Comparison of ENCODE assay signal across 16 cellular contexts in genomic region chr19:1492474-1493006, GRCh38. TPM values are rescaled to one million over a fixed set of nuclear protein-coding genes. Genes with fewer than 3 reads are reported as not detected.
DNase-seq lines count a peak whose midpoint lies in the region; ATAC-seq and TF ChIP-seq lines count a peak whose summit lies in the region.
"Had no signal": no experiment of that assay in that cellular context is flagged by ENCODE, and none has a peak within 500 bp of the region (broad histone marks: within the 10 kb centered on the region; RNA-seq: fewer than 3 reads in every experiment).

No MANE protein-coding gene starts in this region.

- intact Hi-C loops in PC-9 (cut with micrococcal nuclease; ENCODE audit: unreplicated experiment): no loop called here

- peaks cover 13% of the 10 kb centered on the region for H3K27me3 Mint-ChIP-seq in neural progenitor cell (ENCODE audit: insufficient read depth, low read depth)

- H3K9me2 ChIP-seq in PC-9 (ENCODE audit: insufficient read depth): no peaks in the 10 kb centered on the region

- H4K20me1 ChIP-seq in PC-9 (ENCODE audit: insufficient read depth): no peaks in the 10 kb centered on the region
- H4K20me1 ChIP-seq in neural progenitor cell (ENCODE audit: low read depth): peaks cover 9% of the 10 kb centered on the region

- POLR2A ChIA-PET in PC-9 (lab: Charles Lee; ENCODE audit: unreplicated experiment): interaction anchor here (0.6 kb wide), 1 partner anchor 224 kb away, joined by 4 read pairs; the partner anchor contains the start of gene CIRBP

- H3K36me3 ChIP-seq in PC-9 (ENCODE audit: low read depth): no peaks in the 10 kb centered on the region
- no peaks in the 10 kb centered on the region for H3K36me3 ChIP-seq in neural progenitor cell
- H3K36me3 ChIP-seq: stomach had no signal

- H3K4me1 ChIP-seq in PC-9 (replicated peaks; ENCODE audit: insufficient read depth) (peaks cover 13% of the 10 kb centered on the region), neural progenitor cell (peaks cover 12% of the 10 kb centered on the region)

- peak overlapping the region; percentile 78 for H3K4me2 ChIP-seq in PC-9
- no peak overlapping the region for H3K4me2 ChIP-seq in neural progenitor cell

- peak overlapping the region; percentile 65; the same call in 1 of the 2 replicates for H3K4me3 ChIP-seq in PC-9
- H3K4me3 ChIP-seq in epithelial cell of esophagus (ENCODE audit: low read length): no peak overlapping the region
- no peak overlapping the region for H3K4me3 ChIP-seq in neural progenitor cell

- H3K4me1 Mint-ChIP-seq in neural progenitor cell: peaks cover 22% of the 10 kb centered on the region

- no peak overlapping the region for H3K27ac Mint-ChIP-seq in neural progenitor cell

- H3K27ac ChIP-seq in PC-9 (0 out of 2 replicates have a peak overlapping the region, but pooled peaks have one; percentile 39), neural progenitor cell (no peak overlapping the region)
- H3K27ac ChIP-seq: stomach had no signal

- no peak for ATAC-seq in HG03175 (IDR thresholded peaks at IDR 0.05; ENCODE audit: unreplicated experiment)

- CTCF ChIA-PET in PC-9 (lab: Charles Lee): no interaction called here

- no TSS peak for BruUV-seq in PC-9 (replicated peaks; lab: Mats Ljungman, UMichigan)

- H3K9me3 ChIP-seq in PC-9 (ENCODE audit: insufficient read depth, low read depth): no peaks in the 10 kb centered on the region
- H3K9me3 ChIP-seq in neural progenitor cell (ENCODE audit: low read depth): no peaks in the 10 kb centered on the region
- H3K9me3 ChIP-seq: stomach had no signal

- peak overlapping the region; percentile 84 for H3K4me3 Mint-ChIP-seq in neural progenitor cell

- H2AFZ ChIP-seq in PC-9 (no peak overlapping the region), neural progenitor cell (replicated peaks) (no peak overlapping the region)

- DNase-seq in ELR (ENCODE audit: low read depth) (peak; percentile 56), PC-9 (peak in 1 of 2 experiments; percentile 66), epithelial cell of esophagus (ENCODE audit: low read depth) (peak; percentile 66), neural progenitor cell (ENCODE audit: low spot score) (no peak), H4 (ENCODE audit: low spot score) (no peak), OCI-M2 (lab: John Stamatoyannopoulos, UW; ENCODE audit: unreplicated experiment) (no peak), NCI-H1694 (lab: John Stamatoyannopoulos, UW) (no peak)
- DNase-seq: activated CD4-positive, alpha-beta T cell treated with anti-CD3 and anti-CD28 coated beads for 4 hours; effector memory CD4-positive, alpha-beta T cell; EL; foreskin melanocyte; NCI-H524 treated with DMSO at 0.1 percent for 48 hours; RPMI8226; stomach had no signal

- no peaks in the 10 kb centered on the region for H3F3A ChIP-seq in PC-9 (ENCODE audit: insufficient read depth, low read depth)
- peaks cover 7% of the 10 kb centered on the region for H3F3A ChIP-seq in neural progenitor cell (ENCODE audit: low read depth)

- no peaks in the 10 kb centered on the region for H3K9me3 Mint-ChIP-seq in neural progenitor cell

- H3K36me3 Mint-ChIP-seq in neural progenitor cell: peaks cover 1% of the 10 kb centered on the region

- H3K79me2 ChIP-seq in PC-9 (ENCODE audit: low read depth): peaks cover 11% of the 10 kb centered on the region
- H3K79me2 ChIP-seq in neural progenitor cell (ENCODE audit: low read depth): no peaks in the 10 kb centered on the region

- no peak overlapping the region for H3K9ac ChIP-seq in neural progenitor cell

- H3K27me3 ChIP-seq in PC-9 (ENCODE audit: insufficient read depth, low read depth): no peaks in the 10 kb centered on the region
- peaks cover 36% of the 10 kb centered on the region for H3K27me3 ChIP-seq in neural progenitor cell

- TF ChIP-seq CTCF in PC-9 (conservative IDR thresholded peaks at IDR 0.05): no peak
- no peak for TF ChIP-seq CTCF in epithelial cell of esophagus (IDR thresholded peaks at IDR 0.05; ENCODE audit: insufficient read depth, low read depth, low read length, missing control alignments)
- no peak for TF ChIP-seq CTCF in neural progenitor cell (IDR thresholded peaks at IDR 0.05)

RNA-seq across cellular contexts. Expression of gene REEP6, which starts 1.6 kb away (rescaled TPM):
- 34.3 and 39.5 TPM in 2 replicates for total RNA-seq in PC-9 (2021)
- total RNA-seq in neural progenitor cell (ENCODE audit: low replicate concordance): 4.8 and 13.0 TPM in 2 replicates
- 0.92 and 1.2 TPM in 2 replicates for total RNA-seq in H4 (2014; rRNA removed; shearing (Covaris generic))

RNA-seq across cellular contexts. Expression of gene PCSK4, which starts 2.4 kb away (rescaled TPM):
- 18.6 and 27.3 TPM in 2 replicates for total RNA-seq in PC-9 (2021)
- total RNA-seq in neural progenitor cell (ENCODE audit: low replicate concordance): 3.6 and 12.5 TPM in 2 replicates
- 0.31 TPM in 1 of 2 replicates, not detected in the other for total RNA-seq in H4 (2014; rRNA removed; shearing (Covaris generic))

RNA-seq across cellular contexts. Expression of gene C19orf25, which starts 13.5 kb away (rescaled TPM):
- total RNA-seq in PC-9 (2021): 28.0 and 31.2 TPM in 2 replicates
- 14.4 and 40.4 TPM in 2 replicates for total RNA-seq in neural progenitor cell (ENCODE audit: low replicate concordance)
- 7.9 and 10.5 TPM in 2 replicates for total RNA-seq in H4 (2014; rRNA removed; shearing (Covaris generic))

RNA-seq across cellular contexts. Expression of gene ADAMTSL5, which starts 20.3 kb away (rescaled TPM):
- 13.6 and 14.6 TPM in 2 replicates for total RNA-seq in PC-9 (2021)
- 0.12 and 0.13 TPM in 2 replicates for total RNA-seq in neural progenitor cell (ENCODE audit: low replicate concordance)
- total RNA-seq in H4 (2014; rRNA removed; shearing (Covaris generic)): 0.72 and 1.8 TPM in 2 replicates

RNA-seq across cellular contexts. Expression of gene PLK5, which starts 31.3 kb away (rescaled TPM):
- total RNA-seq in PC-9 (2021) (not detected in 2 replicates), neural progenitor cell (ENCODE audit: low replicate concordance) (0.81 TPM in 1 of 2 replicates, not detected in the other)
- not detected in 2 replicates for total RNA-seq in H4 (2014; rRNA removed; shearing (Covaris generic))
- total RNA-seq: stomach; T-helper 1 cell treated with Interleukin-12 subunit alpha and Interleukin-12 subunit beta and Interleukin-4 antibody, amounts not matched to agents 30 ng/mL and 1 ng/mL, for 36 hours had no signal

Comparison
In these comparisons a context has a peak if more than half of its experiments do, and no peak if none do; other contexts are left out.
1. DNase-seq: peak in ELR (single experiment) and epithelial cell of esophagus (single experiment); none in neural progenitor cell (single experiment), H4 (single experiment), OCI-M2 (single experiment) and NCI-H1694 (single experiment).